Comparison of ENCODE assay signal across 6 cellular contexts in genomic region chr10:20748551-20748950, GRCh38.
"Had no signal": no experiment of that assay in that cellular context is flagged by ENCODE, and none has a peak within 500 bp of the region (broad histone marks: within the 10 kb centered on the region; RNA-seq: fewer than 3 reads in every experiment).

No MANE protein-coding gene starts in this region.

- H3K4me1 Mint-ChIP-seq: IgD-negative memory B cell had no signal

- H3K4me3 ChIP-seq: GM23338 had no signal

- H3K27ac Mint-ChIP-seq: GM23338, H9, IgD-negative memory B cell had no signal

- H3K36me3 Mint-ChIP-seq: IgD-negative memory B cell had no signal

- DNase-seq: H9, HCEC 1CT had no signal

- H3K27ac ChIP-seq: HL-60 had no signal

- H3K27me3 Mint-ChIP-seq: IgD-negative memory B cell had no signal

- H3K4me3 Mint-ChIP-seq: GM23338, H9, IgD-negative memory B cell had no signal

- ATAC-seq: GM23338, HepG2 had no signal
